In the genomic region with DNA sequence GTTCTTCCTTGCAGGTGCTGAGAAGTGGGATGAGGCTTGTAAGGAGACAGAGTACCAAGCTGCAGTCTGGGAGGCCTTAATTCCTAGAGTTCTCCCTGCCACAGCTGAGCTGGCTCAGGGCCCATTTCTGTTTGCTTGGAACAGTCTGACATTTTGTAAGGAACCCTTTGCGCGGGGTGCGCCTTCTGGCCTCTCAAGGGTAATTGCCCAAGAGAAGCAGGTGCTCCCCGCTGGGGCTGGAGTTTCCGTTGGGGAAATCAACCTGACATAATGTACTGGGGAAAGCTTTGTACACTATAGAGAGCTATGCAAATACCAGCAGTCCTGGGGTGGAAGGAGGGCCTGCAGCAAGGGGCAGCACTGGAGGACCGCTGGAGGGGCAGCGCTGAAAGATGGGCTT, we compare ENCODE assay signal across 12 cellular contexts.
DNase-seq lines count a peak whose midpoint lies in the region; ATAC-seq, FAIRE-seq and TF ChIP-seq lines count a peak whose summit lies in the region.
"Had no signal": no experiment of that assay in that cellular context is flagged by ENCODE, and none has a peak within 500 bp of the region (broad histone marks: within the 10 kb centered on the region; RNA-seq: fewer than 3 reads in every experiment).

No MANE protein-coding gene starts in this region.

- no peak overlapping the region for H3K27ac Mint-ChIP-seq in endodermal cell
- H3K27ac Mint-ChIP-seq: HFFc6 had no signal

- H3K4me3 Mint-ChIP-seq in endodermal cell = no peak overlapping the region
- H3K4me3 Mint-ChIP-seq: HFFc6 had no signal

- H3K36me3 ChIP-seq in endodermal cell (ENCODE audit: control insufficient read depth, insufficient read depth, low read length) (no peaks in the 10 kb centered on the region), ascending aorta (no peaks in the 10 kb centered on the region)

- H3K27me3 ChIP-seq in endodermal cell (ENCODE audit: control insufficient read depth, insufficient read depth, low read length, poor library complexity, severe bottlenecking) = no peaks in the 10 kb centered on the region
- no peaks in the 10 kb centered on the region for H3K27me3 ChIP-seq in ascending aorta

- no peaks in the 10 kb centered on the region for H3K9me3 ChIP-seq in endodermal cell (ENCODE audit: control insufficient read depth, low read length)
- no peaks in the 10 kb centered on the region for H3K9me3 ChIP-seq in ascending aorta

- ATAC-seq in GM18519 (IDR thresholded peaks at IDR 0.05; ENCODE audit: low FRiP score, unreplicated experiment) = no peak
- ATAC-seq: GM12878 had no signal

- H3K36me3 Mint-ChIP-seq in endodermal cell (ENCODE audit: low read depth) = no peaks in the 10 kb centered on the region

- H3K9me3 Mint-ChIP-seq in endodermal cell = no peaks in the 10 kb centered on the region
- H3K9me3 Mint-ChIP-seq: HFFc6 had no signal

- H3K27ac ChIP-seq in endodermal cell (ENCODE audit: low read depth, low read length) = peak overlapping the region; percentile 32
- H3K27ac ChIP-seq in ascending aorta = no peak overlapping the region

- H3K4me1 ChIP-seq in endodermal cell (ENCODE audit: control insufficient read depth, insufficient read depth, low read length) (peaks cover 1% of the 10 kb centered on the region), ascending aorta (peaks cover 15 to 23% of the 10 kb centered on the region in 2 donors)

- TF ChIP-seq CTCF in endodermal cell (conservative IDR thresholded peaks at IDR 0.05) = no peak
- no peak for TF ChIP-seq CTCF in ascending aorta (IDR thresholded peaks at IDR 0.05)

- no peak for FAIRE-seq in urothelium cell line (lab: Jason Lieb, UNC)
- FAIRE-seq: D721Med, GM12878 had no signal

- H3K4me3 ChIP-seq in endodermal cell (ENCODE audit: low read length) = no peak overlapping the region
- no peak overlapping the region for H3K4me3 ChIP-seq in ascending aorta
- H3K4me3 ChIP-seq: GM12878 had no signal

- peaks cover 7% of the 10 kb centered on the region for H3K4me1 Mint-ChIP-seq in endodermal cell

- DNase-seq in NCI-H128 (lab: John Stamatoyannopoulos, UW; ENCODE audit: unreplicated experiment) (peak; percentile 64), NCI-H2227 (lab: John Stamatoyannopoulos, UW; ENCODE audit: unreplicated experiment) (peak; percentile 86), endodermal cell (no peak), superior temporal gyrus (ENCODE audit: extremely low spot score) (peak; percentile 45), ascending aorta (ENCODE audit: low spot score in 2 of 2) (no peak), urothelium cell line (ENCODE audit: low spot score) (no peak)
- DNase-seq: amniotic stem cell; HFFc6; stimulated activated CD4-positive, alpha-beta T cell treated with anti-CD3 and anti-CD28 coated beads, Interleukin-2, amount 100 ng/mL, for 48 hours had no signal

- H3K27me3 Mint-ChIP-seq in endodermal cell (ENCODE audit: insufficient read depth) = no peaks in the 10 kb centered on the region

- H3K9ac ChIP-seq in endodermal cell (ENCODE audit: extremely low read depth, low read length, poor library complexity, severe bottlenecking) = no peak overlapping the region

- 85 to 91% methylated on average over 6 to 7 of the region's 7 CpGs for WGBS in endodermal cell (ENCODE audit: insufficient coverage in 1 of 2, insufficient read length in 1 of 2), 2 experiments

- intact Hi-C loops in ascending aorta (cut with DNase I) = no loop called here

Comparison
In these comparisons a context has a peak if more than half of its experiments do, and no peak if none do; other contexts are left out.
1. DNase-seq: peak in NCI-H128 (single experiment), NCI-H2227 (single experiment) and superior temporal gyrus (single experiment); none in endodermal cell (single experiment), ascending aorta (0 of 2) and urothelium cell line (single experiment).